ENCODE assay signal across 22 cellular contexts in genomic region chr4:140652601-140653000, GRCh38.
"Had no signal": no experiment of that assay in that cellular context is flagged by ENCODE, and none has a peak within 500 bp of the region (broad histone marks: within the 10 kb centered on the region; RNA-seq: fewer than 3 reads in every experiment).

No MANE protein-coding gene starts in this region.

- DNase-seq: activated CD4-positive, alpha-beta T cell treated with anti-CD3 and anti-CD28 coated beads, Interleukin-2, amount 10 ng/mL, durations not matched to agents 7 days and 5 days; activated CD8-positive, alpha-beta memory T cell treated with anti-CD3 and anti-CD28 coated beads, Interleukin-2, amount 10 ng/mL, durations not matched to agents 7 days and 5 days; activated CD8-positive, alpha-beta T cell treated with anti-CD3 and anti-CD28 coated beads for 36 hours; activated effector memory CD4-positive, alpha-beta T cell treated with anti-CD3 and anti-CD28 coated beads, Interleukin-2, amount 50 U/mL, for 16 hours; activated naive CD4-positive, alpha-beta T cell treated with anti-CD3 and anti-CD28 coated beads, Interleukin-2, amount 10 ng/mL, durations not matched to agents 7 days and 5 days; activated naive CD8-positive, alpha-beta T cell treated with anti-CD3 and anti-CD28 coated beads, Interleukin-2, amount 50 U/mL, for 24 hours; activated T-cell treated with anti-CD3 and anti-CD28 coated beads for 4 hours; effector CD4-positive, alpha-beta T cell; foreskin keratinocyte; hypothalamus; left cardiac atrium; naive B cell; stimulated activated CD4-positive, alpha-beta T cell treated with anti-CD3 and anti-CD28 coated beads, Interleukin-4, amount 100 ng/mL, for 24 hours; substantia nigra; thyroid gland had no signal

- H3K9me3 ChIP-seq: right atrium auricular region, thyroid gland had no signal

- H3K36me3 Mint-ChIP-seq: activated CD8-positive, alpha-beta memory T cell treated with anti-CD3 and anti-CD28 coated beads, Interleukin-2, amount 10 ng/mL, durations not matched to agents 7 days and 5 days; activated naive CD4-positive, alpha-beta T cell treated with anti-CD3 and anti-CD28 coated beads, Interleukin-2, amount 10 ng/mL, durations not matched to agents 7 days and 5 days had no signal

- H3K4me1 Mint-ChIP-seq: activated CD4-positive, alpha-beta T cell treated with anti-CD3 and anti-CD28 coated beads, Interleukin-2, amount 10 ng/mL, durations not matched to agents 7 days and 5 days; activated CD8-positive, alpha-beta memory T cell treated with anti-CD3 and anti-CD28 coated beads, Interleukin-2, amount 10 ng/mL, durations not matched to agents 7 days and 5 days; activated naive CD4-positive, alpha-beta T cell treated with anti-CD3 and anti-CD28 coated beads, Interleukin-2, amount 10 ng/mL, durations not matched to agents 7 days and 5 days; activated naive CD8-positive, alpha-beta T cell treated with anti-CD3 and anti-CD28 coated beads, Interleukin-2, amount 50 U/mL, for 24 hours; naive B cell had no signal

- ATAC-seq: activated CD4-positive, CD25-positive, alpha-beta regulatory T cell treated with anti-CD3 and anti-CD28 coated beads, Interleukin-2, amount 50 U/mL, for 24 hours; activated CD8-positive, alpha-beta memory T cell treated with anti-CD3 and anti-CD28 coated beads, Interleukin-2, amount 10 ng/mL, durations not matched to agents 7 days and 5 days; activated CD8-positive, alpha-beta T cell treated with anti-CD3 and anti-CD28 coated beads for 36 hours; activated naive CD8-positive, alpha-beta T cell treated with anti-CD3 and anti-CD28 coated beads, Interleukin-2, amount 50 U/mL, for 24 hours; foreskin keratinocyte; left cardiac atrium had no signal

- H3K36me3 ChIP-seq: cardiac muscle cell had no signal

- H3K9me3 Mint-ChIP-seq: activated CD4-positive, alpha-beta T cell treated with anti-CD3 and anti-CD28 coated beads, Interleukin-2, amount 10 ng/mL, durations not matched to agents 7 days and 5 days; activated CD8-positive, alpha-beta T cell treated with anti-CD3 and anti-CD28 coated beads for 36 hours; activated naive CD4-positive, alpha-beta T cell treated with anti-CD3 and anti-CD28 coated beads, Interleukin-2, amount 10 ng/mL, durations not matched to agents 7 days and 5 days; activated naive CD8-positive, alpha-beta T cell treated with anti-CD3 and anti-CD28 coated beads, Interleukin-2, amount 50 U/mL, for 24 hours; dendritic cell treated with granulocyte-macrophage colony-stimulating factor and Interleukin-4, amounts not matched to agents 40 ng/mL and 50 ng/mL, for 4 days; naive B cell; neural crest cell; stimulated activated naive CD8-positive, alpha-beta T cell treated with anti-CD3 and anti-CD28 coated beads, Interleukin-15, Interleukin-2, amounts not matched to agents 100 ng/mL and 50 ng/mL, for 24 hours had no signal

- H3K4me3 Mint-ChIP-seq: activated CD4-positive, alpha-beta T cell treated with anti-CD3 and anti-CD28 coated beads, Interleukin-2, amount 10 ng/mL, durations not matched to agents 7 days and 5 days; activated CD8-positive, alpha-beta memory T cell treated with anti-CD3 and anti-CD28 coated beads, Interleukin-2, amount 10 ng/mL, durations not matched to agents 7 days and 5 days; activated CD8-positive, alpha-beta T cell treated with anti-CD3 and anti-CD28 coated beads for 36 hours; activated naive CD4-positive, alpha-beta T cell treated with anti-CD3 and anti-CD28 coated beads, Interleukin-2, amount 10 ng/mL, durations not matched to agents 7 days and 5 days; activated naive CD8-positive, alpha-beta T cell treated with anti-CD3 and anti-CD28 coated beads, Interleukin-2, amount 50 U/mL, for 24 hours; dendritic cell treated with granulocyte-macrophage colony-stimulating factor and Interleukin-4, amounts not matched to agents 40 ng/mL and 50 ng/mL, for 4 days; naive B cell; neural crest cell; stimulated activated naive CD8-positive, alpha-beta T cell treated with anti-CD3 and anti-CD28 coated beads, Interleukin-15, Interleukin-2, amounts not matched to agents 100 ng/mL and 50 ng/mL, for 24 hours had no signal

- H3K27ac Mint-ChIP-seq: activated CD4-positive, alpha-beta T cell treated with anti-CD3 and anti-CD28 coated beads, Interleukin-2, amount 10 ng/mL, durations not matched to agents 7 days and 5 days; activated CD8-positive, alpha-beta memory T cell treated with anti-CD3 and anti-CD28 coated beads, Interleukin-2, amount 10 ng/mL, durations not matched to agents 7 days and 5 days; activated CD8-positive, alpha-beta T cell treated with anti-CD3 and anti-CD28 coated beads for 36 hours; activated naive CD4-positive, alpha-beta T cell treated with anti-CD3 and anti-CD28 coated beads, Interleukin-2, amount 10 ng/mL, durations not matched to agents 7 days and 5 days; activated naive CD8-positive, alpha-beta T cell treated with anti-CD3 and anti-CD28 coated beads, Interleukin-2, amount 50 U/mL, for 24 hours; dendritic cell treated with granulocyte-macrophage colony-stimulating factor and Interleukin-4, amounts not matched to agents 40 ng/mL and 50 ng/mL, for 4 days; stimulated activated naive CD8-positive, alpha-beta T cell treated with anti-CD3 and anti-CD28 coated beads, Interleukin-15, Interleukin-2, amounts not matched to agents 100 ng/mL and 50 ng/mL, for 24 hours had no signal

- H3K27me3 ChIP-seq: cardiac muscle cell, foreskin keratinocyte, right atrium auricular region, thyroid gland had no signal

- H3K27me3 Mint-ChIP-seq: dendritic cell treated with granulocyte-macrophage colony-stimulating factor and Interleukin-4, amounts not matched to agents 40 ng/mL and 50 ng/mL, for 4 days; naive B cell; progenitor cell of endocrine pancreas; stimulated activated naive CD8-positive, alpha-beta T cell treated with anti-CD3 and anti-CD28 coated beads, Interleukin-15, Interleukin-2, amounts not matched to agents 100 ng/mL and 50 ng/mL, for 24 hours had no signal

- H3K4me1 ChIP-seq: foreskin keratinocyte, thyroid gland had no signal

- H3K4me3 ChIP-seq: cardiac muscle cell, right atrium auricular region, thyroid gland had no signal

- H3K27ac ChIP-seq: cardiac muscle cell, foreskin keratinocyte, right atrium auricular region, thyroid gland had no signal
